ENCODE assay signal across 9 cellular contexts in the genomic region with DNA sequence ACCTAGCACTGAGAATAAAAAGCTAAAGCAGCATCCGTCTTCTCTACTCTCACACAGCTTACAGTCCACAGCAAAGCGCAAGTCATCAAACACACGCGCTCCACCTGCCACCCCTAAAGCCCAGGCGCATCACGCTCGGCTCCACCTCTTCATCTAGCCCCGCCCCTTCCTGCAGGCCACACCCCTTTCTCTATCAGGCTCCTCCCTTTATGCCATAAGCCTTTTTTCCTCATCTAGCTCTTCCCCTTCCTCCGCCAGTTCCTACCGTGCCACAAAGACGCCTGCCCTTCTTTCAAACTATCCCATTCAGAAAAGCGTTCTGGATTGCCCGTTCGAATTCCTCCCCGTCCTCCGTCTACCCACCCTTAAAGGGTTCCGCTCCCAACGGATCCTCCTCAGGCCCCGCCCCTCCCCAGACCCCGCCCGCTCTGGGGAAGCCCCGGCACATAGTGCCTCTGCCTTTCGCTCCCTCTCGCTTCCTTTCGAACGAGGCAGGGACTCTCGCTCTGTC. TPM values are rescaled to one million over a fixed set of nuclear protein-coding genes. Genes with fewer than 3 reads are reported as not detected.
DNase-seq lines count a peak whose midpoint lies in the region; ATAC-seq and TF ChIP-seq lines count a peak whose summit lies in the region.
"Had no signal": no experiment of that assay in that cellular context is flagged by ENCODE, and none has a peak within 500 bp of the region (broad histone marks: within the 10 kb centered on the region; RNA-seq: fewer than 3 reads in every experiment).

No MANE protein-coding gene starts in this region.

- DNase-seq in DMS153 treated with DMSO at 0.1 percent for 48 hours (lab: John Stamatoyannopoulos, UW; ENCODE audit: unreplicated experiment) (peak; percentile 90), GM23248 (peak; percentile 89), PC-9 (peak in 1 of 2 experiments; percentile 89), fibroblast of mammary gland (ENCODE audit: low read depth) (peak; percentile 74)
- DNase-seq in activated T-cell treated with anti-CD3 and anti-CD28 coated beads, Interleukin-2, amount 50 U/mL, for 4 hours = peak; percentile 95
- DNase-seq in natural killer cell treated with Interleukin-12 subunit alpha and Interleukin-12 subunit beta and Interleukin-15 and Interleukin-18, amount 100 ng/mL, for 72 hours (ENCODE audit: low spot score) = peak; percentile 82
- DNase-seq in stimulated activated naive CD4-positive, alpha-beta T cell treated with Interleukin-2 at 50 U/mL for 16 hours (lab: John Stamatoyannopoulos, UW) = peak; percentile 97

- H4K20me1 ChIP-seq in GM23248 (ENCODE audit: insufficient read depth) (no peaks in the 10 kb centered on the region), KMS-11 (ENCODE audit: insufficient read depth) (no peaks in the 10 kb centered on the region), PC-9 (ENCODE audit: insufficient read depth) (no peaks in the 10 kb centered on the region)

- peaks cover 6% of the 10 kb centered on the region for H3K27me3 Mint-ChIP-seq in activated T-cell treated with anti-CD3 and anti-CD28 coated beads, Interleukin-2, amount 50 U/mL, for 4 hours (ENCODE audit: low read depth)
- peaks cover 8% of the 10 kb centered on the region in 2 donors for H3K27me3 Mint-ChIP-seq in natural killer cell treated with Interleukin-12 subunit alpha and Interleukin-12 subunit beta and Interleukin-15 and Interleukin-18, amount 100 ng/mL, for 72 hours
- H3K27me3 Mint-ChIP-seq: stimulated activated naive CD8-positive, alpha-beta T cell treated with anti-CD3 and anti-CD28 coated beads, Interleukin-15, Interleukin-2, amounts not matched to agents 100 ng/mL and 50 ng/mL, for 24 hours had no signal

- H3K9me3 ChIP-seq in GM23248 (ENCODE audit: low read depth) (no peaks in the 10 kb centered on the region), PC-9 (ENCODE audit: insufficient read depth, low read depth) (no peaks in the 10 kb centered on the region)

- H3K9ac ChIP-seq in GM23248 (peak overlapping the region; percentile 92), KMS-11 (peak overlapping the region; percentile 66; the same call in 1 of the 2 replicates)

- H3K9me2 ChIP-seq in GM23248 (ENCODE audit: insufficient read depth) (no peaks in the 10 kb centered on the region), PC-9 (ENCODE audit: insufficient read depth) (no peaks in the 10 kb centered on the region)

- H3K79me2 ChIP-seq in GM23248 (ENCODE audit: insufficient read depth) (no peaks in the 10 kb centered on the region), KMS-11 (ENCODE audit: insufficient read depth, low read depth) (no peaks in the 10 kb centered on the region), PC-9 (ENCODE audit: low read depth) (peaks cover 9% of the 10 kb centered on the region; the same call in 1 of the 2 replicates)

- no peaks in the 10 kb centered on the region for H3K4me1 ChIP-seq in GM23248 (ENCODE audit: insufficient read depth)
- H3K4me1 ChIP-seq in KMS-11 (ENCODE audit: low read depth, poor library complexity, severe bottlenecking) = peaks cover 7% of the 10 kb centered on the region
- H3K4me1 ChIP-seq in PC-9 (replicated peaks; ENCODE audit: insufficient read depth) = peaks cover 24% of the 10 kb centered on the region; the same call in 1 of the 2 replicates

- no peaks in the 10 kb centered on the region for H3K9me3 Mint-ChIP-seq in activated T-cell treated with anti-CD3 and anti-CD28 coated beads, Interleukin-2, amount 50 U/mL, for 4 hours
- no peaks in the 10 kb centered on the region for H3K9me3 Mint-ChIP-seq in natural killer cell treated with Interleukin-12 subunit alpha and Interleukin-12 subunit beta and Interleukin-15 and Interleukin-18, amount 100 ng/mL, for 72 hours
- H3K9me3 Mint-ChIP-seq: stimulated activated naive CD8-positive, alpha-beta T cell treated with anti-CD3 and anti-CD28 coated beads, Interleukin-15, Interleukin-2, amounts not matched to agents 100 ng/mL and 50 ng/mL, for 24 hours had no signal

- no peak overlapping the region for H3K4me3 Mint-ChIP-seq in activated T-cell treated with anti-CD3 and anti-CD28 coated beads, Interleukin-2, amount 50 U/mL, for 4 hours
- no peak overlapping the region for H3K4me3 Mint-ChIP-seq in natural killer cell treated with Interleukin-12 subunit alpha and Interleukin-12 subunit beta and Interleukin-15 and Interleukin-18, amount 100 ng/mL, for 72 hours
- H3K4me3 Mint-ChIP-seq: stimulated activated naive CD8-positive, alpha-beta T cell treated with anti-CD3 and anti-CD28 coated beads, Interleukin-15, Interleukin-2, amounts not matched to agents 100 ng/mL and 50 ng/mL, for 24 hours had no signal

- peak overlapping the region; percentile 97 for H2AFZ ChIP-seq in GM23248
- peak overlapping the region; percentile 93 for H2AFZ ChIP-seq in KMS-11 (ENCODE audit: low read depth)
- H2AFZ ChIP-seq in PC-9 = peak overlapping the region; percentile 89

- H3K27ac Mint-ChIP-seq in natural killer cell treated with Interleukin-12 subunit alpha and Interleukin-12 subunit beta and Interleukin-15 and Interleukin-18, amount 100 ng/mL, for 72 hours = no peak overlapping the region

- peak; percentile 87 to 90 for ATAC-seq in activated T-cell treated with anti-CD3 and anti-CD28 coated beads, Interleukin-2, amount 50 U/mL, for 4 hours
- ATAC-seq in natural killer cell treated with Interleukin-12 subunit alpha and Interleukin-12 subunit beta and Interleukin-15 and Interleukin-18, amount 100 ng/mL, for 72 hours = peak; percentile 92 to 94

- WGBS in GM23248 (ENCODE audit: low coverage in 1 of 2, low lambda C conversion rate in 2 of 2, missing lambda C conversion rate in 2 of 2), 2 experiments = 1 to 4% methylated on average over 16 to 27 of the region's 27 CpGs

- TF ChIP-seq CTCF in KMS-11 (conservative IDR thresholded peaks at IDR 0.05; ENCODE audit: low read depth, low read length) = no peak
- no peak for TF ChIP-seq CTCF in PC-9 (conservative IDR thresholded peaks at IDR 0.05)
- no peak for TF ChIP-seq CTCF in fibroblast of mammary gland (conservative IDR thresholded peaks at IDR 0.05; ENCODE audit: control insufficient read depth, insufficient read depth, low read depth, low read length)

- H3K36me3 Mint-ChIP-seq in activated T-cell treated with anti-CD3 and anti-CD28 coated beads, Interleukin-2, amount 50 U/mL, for 4 hours (ENCODE audit: insufficient read depth) = no peaks in the 10 kb centered on the region
- H3K36me3 Mint-ChIP-seq in natural killer cell treated with Interleukin-12 subunit alpha and Interleukin-12 subunit beta and Interleukin-15 and Interleukin-18, amount 100 ng/mL, for 72 hours = no peaks in the 10 kb centered on the region

- H3K4me2 ChIP-seq in GM23248 (ENCODE audit: unreplicated experiment) = peak overlapping the region; percentile 79
- H3K4me2 ChIP-seq in KMS-11 = peak overlapping the region; percentile 88
- peak overlapping the region; percentile 84 for H3K4me2 ChIP-seq in PC-9

- peaks cover 5% of the 10 kb centered on the region for H3K4me1 Mint-ChIP-seq in activated T-cell treated with anti-CD3 and anti-CD28 coated beads, Interleukin-2, amount 50 U/mL, for 4 hours (ENCODE audit: low read depth)
- H3K4me1 Mint-ChIP-seq in natural killer cell treated with Interleukin-12 subunit alpha and Interleukin-12 subunit beta and Interleukin-15 and Interleukin-18, amount 100 ng/mL, for 72 hours (ENCODE audit: low read depth in 2 of 2) = peaks cover 0 to 2% of the 10 kb centered on the region in 2 donors

- in situ Hi-C loops in GM23248 (cut with MboI) = no loop called here

- CTCF ChIA-PET in PC-9 (lab: Charles Lee) = interaction anchor here (0.6 kb wide), 2 partner anchors 90 to 129 kb away, joined by 5 to 6 read pairs; no protein-coding TSS in a partner anchor

- peak overlapping the region; percentile 88 for H3K4me3 ChIP-seq in GM23248
- no peak overlapping the region for H3K4me3 ChIP-seq in KMS-11 (IDR thresholded peaks at IDR 0.05; ENCODE audit: insufficient read depth, low read depth, low read length)
- peak overlapping the region; percentile 76 for H3K4me3 ChIP-seq in PC-9
- H3K4me3 ChIP-seq in fibroblast of mammary gland (ENCODE audit: control insufficient read depth, low read depth, low read length) = peak overlapping the region; percentile 82

- H3K36me3 ChIP-seq in GM23248 (ENCODE audit: low read depth) = no peaks in the 10 kb centered on the region
- no peaks in the 10 kb centered on the region for H3K36me3 ChIP-seq in KMS-11 (ENCODE audit: insufficient read depth)
- H3K36me3 ChIP-seq in PC-9 (ENCODE audit: low read depth) = no peaks in the 10 kb centered on the region

- POLR2A ChIA-PET in PC-9 (lab: Charles Lee; ENCODE audit: unreplicated experiment) = interaction anchor here (0.5 to 1.0 kb wide), 9 partner anchors 13 to 325 kb away, joined by 3 to 4 read pairs (median 3); partner anchors contain the start of gene GAN

- intact Hi-C loops in PC-9 (cut with micrococcal nuclease; ENCODE audit: unreplicated experiment) = loop anchor here (1.0 to 10.0 kb wide), 3 partner anchors 41 to 238 kb away; partner anchors contain the start of genes ATMIN and GAN

- H3F3A ChIP-seq in GM23248 (ENCODE audit: insufficient read depth) (peaks cover 14% of the 10 kb centered on the region), PC-9 (ENCODE audit: insufficient read depth, low read depth) (peaks cover 20% of the 10 kb centered on the region; the same call in 1 of the 2 replicates)

- peak overlapping the region; percentile 91 for H3K27ac ChIP-seq in GM23248
- peak overlapping the region; percentile 66 for H3K27ac ChIP-seq in KMS-11
- peak overlapping the region; percentile 79 for H3K27ac ChIP-seq in PC-9

- H3K27me3 ChIP-seq in GM23248 (replicated peaks; ENCODE audit: insufficient read depth) (no peaks in the 10 kb centered on the region), KMS-11 (ENCODE audit: insufficient read depth, low read depth) (no peaks in the 10 kb centered on the region), PC-9 (ENCODE audit: insufficient read depth, low read depth) (no peaks in the 10 kb centered on the region)

- no TSS peak for BruUV-seq in PC-9 (replicated peaks; lab: Mats Ljungman, UMichigan)

RNA-seq across cellular contexts. Expression of gene C16orf46, which starts 0.4 kb away (rescaled TPM):
- total RNA-seq in GM23248 (2014; rRNA removed; shearing (Covaris generic)) = 1.3 TPM in 1 of 2 replicates, not detected in the other
- polyA plus RNA-seq in GM23248 (2016; fragmentation: Nextera tagmentation; extraction: Ambion mirVana) = 0.16 and 0.79 TPM in 2 replicates
- 0.92 and 2.3 TPM in 2 replicates for total RNA-seq in PC-9 (2021)
- total RNA-seq in activated T-cell treated with anti-CD3 and anti-CD28 coated beads, Interleukin-2, amount 50 U/mL, for 4 hours = 1 to 10 TPM; 1.4 to 1.7 (median 1.6) TPM
- under 1 TPM in 1 of 2 donors, not detected in 1; 0.52 TPM for total RNA-seq in natural killer cell treated with Interleukin-12 subunit alpha and Interleukin-12 subunit beta and Interleukin-15 and Interleukin-18, amount 100 ng/mL, for 72 hours

RNA-seq across cellular contexts. Expression of gene GCSH, which starts 19.6 kb away (rescaled TPM):
- total RNA-seq in GM23248 (2014; rRNA removed; shearing (Covaris generic)) = 16.4 and 26.3 TPM in 2 replicates
- 55.1 and 57.0 TPM in 2 replicates for polyA plus RNA-seq in GM23248 (2016; fragmentation: Nextera tagmentation; extraction: Ambion mirVana)
- total RNA-seq in PC-9 (2021) = 51.7 and 71.1 TPM in 2 replicates
- total RNA-seq in activated T-cell treated with anti-CD3 and anti-CD28 coated beads, Interleukin-2, amount 50 U/mL, for 4 hours = 10 to 100 TPM; 16.5 to 23.1 (median 17.5) TPM
- total RNA-seq in natural killer cell treated with Interleukin-12 subunit alpha and Interleukin-12 subunit beta and Interleukin-15 and Interleukin-18, amount 100 ng/mL, for 72 hours = 10 to 100 TPM; 10.6 to 38.7 TPM

RNA-seq across cellular contexts. Expression of gene ATMIN, which starts 41.0 kb away (rescaled TPM):
- 41.7 and 44.4 TPM in 2 replicates for total RNA-seq in GM23248 (2014; rRNA removed; shearing (Covaris generic))
- polyA plus RNA-seq in GM23248 (2016; fragmentation: Nextera tagmentation; extraction: Ambion mirVana) = 9.8 and 13.2 TPM in 2 replicates
- total RNA-seq in PC-9 (2021) = 17.8 and 31.2 TPM in 2 replicates
- 10 to 100 TPM; 27.2 to 30.2 (median 29.3) TPM for total RNA-seq in activated T-cell treated with anti-CD3 and anti-CD28 coated beads, Interleukin-2, amount 50 U/mL, for 4 hours
- total RNA-seq in natural killer cell treated with Interleukin-12 subunit alpha and Interleukin-12 subunit beta and Interleukin-15 and Interleukin-18, amount 100 ng/mL, for 72 hours = 10 to 100 TPM; 24.5 to 29.1 TPM
